10 cellular contexts compared by ENCODE assay signal in genomic region chr10:4678023-4678950, GRCh38.
DNase-seq lines count a peak whose midpoint lies in the region; ATAC-seq lines count a peak whose summit lies in the region.
"Had no signal": no experiment of that assay in that cellular context is flagged by ENCODE, and none has a peak within 500 bp of the region (broad histone marks: within the 10 kb centered on the region; RNA-seq: fewer than 3 reads in every experiment).

No MANE protein-coding gene starts in this region.

- intact Hi-C loops in Right ventricle myocardium superior (cut with DNase I): no loop called here

- peak; percentile 72 for ATAC-seq in Right ventricle myocardium superior (ENCODE audit: poor library complexity)
- no peak for ATAC-seq in HG03520 (IDR thresholded peaks at IDR 0.05; ENCODE audit: unreplicated experiment)

- DNase-seq in EL (peak; percentile 66), amniotic epithelial cell (ENCODE audit: low read depth) (peak; percentile 99), Right ventricle myocardium superior (no peak), renal cortical epithelial cell (ENCODE audit: low read depth) (peak; percentile 80), NCI-H748 (lab: John Stamatoyannopoulos, UW; ENCODE audit: unreplicated experiment) (no peak), T-helper 9 cell (no peak), NCI-H526 (lab: John Stamatoyannopoulos, UW) (no peak)
- DNase-seq: CD8-positive, alpha-beta memory T cell; NCI-H446 treated with DMSO at 0.1 percent for 48 hours had no signal

Comparison
In these comparisons a context has a peak if more than half of its experiments do, and no peak if none do; other contexts are left out.
1. DNase-seq: peak in EL (single experiment), amniotic epithelial cell (single experiment) and renal cortical epithelial cell (single experiment); none in Right ventricle myocardium superior (single experiment), NCI-H748 (single experiment), T-helper 9 cell (single experiment) and NCI-H526 (0 of 2).